In genomic region chr17:74981979-74982662, GRCh38 we compare ENCODE assay signal across 9 cellular contexts. TPM values are rescaled to one million over a fixed set of nuclear protein-coding genes. Genes with fewer than 3 reads are reported as not detected.
DNase-seq lines count a peak whose midpoint lies in the region; ATAC-seq, FAIRE-seq and TF ChIP-seq lines count a peak whose summit lies in the region.
"Had no signal": no experiment of that assay in that cellular context is flagged by ENCODE, and none has a peak within 500 bp of the region (broad histone marks: within the 10 kb centered on the region; RNA-seq: fewer than 3 reads in every experiment).

No MANE protein-coding gene starts in this region.

- intact Hi-C loops in endothelial cell of umbilical vein (cut with micrococcal nuclease) = loop anchor here (1.0 to 2.0 kb wide), 2 partner anchors 10 to 51 kb away; partner anchors contain the start of gene HID1

- peaks cover 0 to 2% of the 10 kb centered on the region in 2 experiments for H3K27me3 ChIP-seq in endothelial cell of umbilical vein (ENCODE audit: control insufficient read depth in 2 of 2, insufficient read depth in 2 of 2, low read length in 2 of 2)

- H3K36me3 ChIP-seq in endothelial cell of umbilical vein (ENCODE audit: control insufficient read depth in 2 of 2, extremely low read depth in 1 of 2, insufficient read depth in 2 of 2, low read length in 2 of 2) = no peaks in the 10 kb centered on the region

- peak overlapping the region; percentile 35 for H3K4me2 ChIP-seq in endothelial cell of umbilical vein (ENCODE audit: insufficient read depth, low read length)

- peak; percentile 54 for ATAC-seq in HG02610 (IDR thresholded peaks at IDR 0.05; ENCODE audit: unreplicated experiment)

- H3K9ac ChIP-seq in endothelial cell of umbilical vein (replicated peaks; ENCODE audit: extremely low read depth, insufficient read depth, low read length) = peak overlapping the region; percentile 17

- DNase-seq in COLO668 (lab: John Stamatoyannopoulos, UW; ENCODE audit: unreplicated experiment) = peak; percentile 88
- peak; percentile 67 for DNase-seq in NCI-H82 treated with DMSO at 0.1 percent for 48 hours (lab: John Stamatoyannopoulos, UW; ENCODE audit: unreplicated experiment)
- DNase-seq in activated CD8-positive, alpha-beta memory T cell treated with anti-CD3 and anti-CD28 coated beads, Interleukin-2, amount 50 U/mL, for 4 hours = peak; percentile 72
- peak; percentile 47 for DNase-seq in endothelial cell of umbilical vein (ENCODE audit: low read depth, low spot score)
- peak; percentile 88 for DNase-seq in midbrain (lab: John Stamatoyannopoulos, UW)
- DNase-seq in stimulated activated CD8-positive, alpha-beta memory T cell treated with anti-CD3 and anti-CD28 coated beads, Interleukin-15, amount 100 ng/mL, for 4 hours (ENCODE audit: low read depth in 2 of 2) = peak; percentile 42 to 58
- no peak for DNase-seq in cortex of kidney (lab: John Stamatoyannopoulos, UW)

- peak overlapping the region; percentile 12 to 38 (median 25) for H3K4me3 ChIP-seq in endothelial cell of umbilical vein (replicated peaks in 1 of 3; ENCODE audit: insufficient read depth in 1 of 3, low read depth in 1 of 3, low read length in 3 of 3)

- H3K9me1 ChIP-seq in endothelial cell of umbilical vein (replicated peaks; ENCODE audit: control insufficient read depth, extremely low read depth, insufficient read depth, low read length) = no peaks in the 10 kb centered on the region

- CTCF ChIA-PET in endothelial cell of umbilical vein (lab: Charles Lee) = interaction anchor here (0.9 to 2.1 kb wide), 6 partner anchors 8 to 220 kb away, joined by 3 to 11 read pairs (median 5); partner anchors contain the start of gene HID1

- H3K4me1 ChIP-seq in endothelial cell of umbilical vein (ENCODE audit: control insufficient read depth, extremely low read depth, insufficient read depth, low read length) = peaks cover 11% of the 10 kb centered on the region

- H3K79me2 ChIP-seq in endothelial cell of umbilical vein (ENCODE audit: control insufficient read depth, insufficient read depth, low read length) = no peaks in the 10 kb centered on the region

- peak; percentile 68 for FAIRE-seq in endothelial cell of umbilical vein (lab: Jason Lieb, UNC)
- FAIRE-seq: TTC549 had no signal

- H3K9me3 ChIP-seq in endothelial cell of umbilical vein (replicated peaks; ENCODE audit: control insufficient read depth, insufficient read depth, low read length) = no peaks in the 10 kb centered on the region

- no peak for TF ChIP-seq CTCF in endothelial cell of umbilical vein (IDR thresholded peaks at IDR 0.05; ENCODE audit: extremely low read depth in 1 of 2, insufficient read depth in 1 of 2, low read depth in 1 of 2, low read length in 2 of 2)

- BruUV-seq in endothelial cell of umbilical vein (replicated peaks; lab: Mats Ljungman, UMichigan) = no TSS peak

- peak overlapping the region; percentile 46 for H2AFZ ChIP-seq in endothelial cell of umbilical vein (ENCODE audit: low read depth, low read length)

- POLR2A ChIA-PET in endothelial cell of umbilical vein (lab: Charles Lee) = no interaction called here

- TF ChIP-seq POLR2A in endothelial cell of umbilical vein (IDR thresholded peaks at IDR 0.05; ENCODE audit: low read depth, low read length) = peak; percentile 66

- dilution Hi-C loops in endothelial cell of umbilical vein (cut with MboI; ENCODE audit: extremely low pct_ligation_motif_present, low sequenced_read_pairs) = no loop called here

- no peaks in the 10 kb centered on the region for H4K20me1 ChIP-seq in endothelial cell of umbilical vein (replicated peaks; ENCODE audit: control insufficient read depth, extremely low read depth, insufficient read depth, low read length)

- H3K27ac ChIP-seq in endothelial cell of umbilical vein (ENCODE audit: insufficient read depth, low read depth, low read length) = peak overlapping the region; percentile 1

TF ChIP-seq in endothelial cell of umbilical vein, 7 proteins besides CTCF, POLR2A, EP300 and RAD21:
- TF ChIP-seq MAX (IDR thresholded peaks at IDR 0.05; ENCODE audit: insufficient read depth, insufficient read length) (no peak), GATA2 (IDR thresholded peaks at IDR 0.05; ENCODE audit: insufficient read depth, insufficient read length, low read depth, low read length) (no peak), POLR2AphosphoS5 (IDR thresholded peaks at IDR 0.05; ENCODE audit: insufficient read depth, low read depth, low read length) (no peak), FOS (IDR thresholded peaks at IDR 0.05; ENCODE audit: borderline replicate concordance, insufficient read depth, low read length) (no peak), JUN (IDR thresholded peaks at IDR 0.05; ENCODE audit: borderline replicate concordance, insufficient read depth, insufficient read length, low read depth) (peak; percentile 37)

RNA-seq across cellular contexts. Expression of gene CDR2L, which starts 5.3 kb away (rescaled TPM):
- 34.9 and 36.7 TPM in 2 replicates for total RNA-seq in endothelial cell of umbilical vein
- 22.2 and 23.1 TPM in 2 replicates for polyA plus RNA-seq in endothelial cell of umbilical vein
- polyA plus RNA-seq in endothelial cell of umbilical vein (2011; cell fraction: cytosol; rRNA removed) = 19.2 and 23.1 TPM in 2 replicates
- polyA plus RNA-seq in endothelial cell of umbilical vein (2011; cell fraction: nucleus; rRNA removed) = 12.2 and 12.8 TPM in 2 replicates
- polyA plus RNA-seq in endothelial cell of umbilical vein (2012) = 19.8 and 30.3 TPM in 2 replicates
- polyA minus RNA-seq in endothelial cell of umbilical vein = 11.0 and 14.0 TPM in 2 replicates
- polyA minus RNA-seq in endothelial cell of umbilical vein (2011; cell fraction: cytosol; rRNA and poly(A)+ RNA removed) = 16.8 TPM
- polyA minus RNA-seq in endothelial cell of umbilical vein (2011; cell fraction: nucleus; rRNA and poly(A)+ RNA removed) = 3.5 and 5.6 TPM in 2 replicates

RNA-seq across cellular contexts. Expression of gene HID1, which starts 9.6 kb away (rescaled TPM):
- total RNA-seq in endothelial cell of umbilical vein = 36.8 and 41.4 TPM in 2 replicates
- polyA plus RNA-seq in endothelial cell of umbilical vein = 53.3 and 63.4 TPM in 2 replicates
- polyA plus RNA-seq in endothelial cell of umbilical vein (2011; cell fraction: cytosol; rRNA removed) = 16.2 and 17.1 TPM in 2 replicates
- 100 and 124 TPM in 2 replicates for polyA plus RNA-seq in endothelial cell of umbilical vein (2011; cell fraction: nucleus; rRNA removed)
- polyA plus RNA-seq in endothelial cell of umbilical vein (2012) = 17.8 and 33.6 TPM in 2 replicates
- 33.5 and 35.6 TPM in 2 replicates for polyA minus RNA-seq in endothelial cell of umbilical vein
- not detected for polyA minus RNA-seq in endothelial cell of umbilical vein (2011; cell fraction: cytosol; rRNA and poly(A)+ RNA removed)
- polyA minus RNA-seq in endothelial cell of umbilical vein (2011; cell fraction: nucleus; rRNA and poly(A)+ RNA removed) = 27.6 and 29.5 TPM in 2 replicates

RNA-seq across cellular contexts. Expression of gene MRPL58, which starts 30.3 kb away (rescaled TPM):
- total RNA-seq in endothelial cell of umbilical vein = 38.0 and 38.8 TPM in 2 replicates
- polyA plus RNA-seq in endothelial cell of umbilical vein = 28.7 and 43.7 TPM in 2 replicates
- 44.5 and 44.8 TPM in 2 replicates for polyA plus RNA-seq in endothelial cell of umbilical vein (2011; cell fraction: cytosol; rRNA removed)
- 19.1 and 25.5 TPM in 2 replicates for polyA plus RNA-seq in endothelial cell of umbilical vein (2011; cell fraction: nucleus; rRNA removed)
- 33.8 and 38.9 TPM in 2 replicates for polyA plus RNA-seq in endothelial cell of umbilical vein (2012)
- 15.2 and 21.3 TPM in 2 replicates for polyA minus RNA-seq in endothelial cell of umbilical vein
- 28.6 TPM for polyA minus RNA-seq in endothelial cell of umbilical vein (2011; cell fraction: cytosol; rRNA and poly(A)+ RNA removed)
- polyA minus RNA-seq in endothelial cell of umbilical vein (2011; cell fraction: nucleus; rRNA and poly(A)+ RNA removed) = 4.7 and 5.0 TPM in 2 replicates

RNA-seq across cellular contexts. Expression of gene OTOP3, which starts 46.4 kb away (rescaled TPM):
- not detected in 2 replicates for total RNA-seq in endothelial cell of umbilical vein
- not detected in 2 replicates for polyA plus RNA-seq in endothelial cell of umbilical vein
- polyA plus RNA-seq in endothelial cell of umbilical vein (2011; cell fraction: cytosol; rRNA removed) = not detected in 2 replicates
- not detected in 2 replicates for polyA plus RNA-seq in endothelial cell of umbilical vein (2011; cell fraction: nucleus; rRNA removed)
- polyA plus RNA-seq in endothelial cell of umbilical vein (2012) = not detected in 2 replicates
- not detected in 2 replicates for polyA minus RNA-seq in endothelial cell of umbilical vein
- polyA minus RNA-seq in endothelial cell of umbilical vein (2011; cell fraction: cytosol; rRNA and poly(A)+ RNA removed) = not detected
- polyA minus RNA-seq in endothelial cell of umbilical vein (2011; cell fraction: nucleus; rRNA and poly(A)+ RNA removed) = not detected in 2 replicates

RNA-seq across cellular contexts. Expression of gene OTOP2, which starts 58.0 kb away (rescaled TPM):
- total RNA-seq in endothelial cell of umbilical vein = not detected in 2 replicates
- polyA plus RNA-seq in endothelial cell of umbilical vein = not detected in 2 replicates
- polyA plus RNA-seq in endothelial cell of umbilical vein (2011; cell fraction: cytosol; rRNA removed) = not detected in 2 replicates
- polyA plus RNA-seq in endothelial cell of umbilical vein (2011; cell fraction: nucleus; rRNA removed) = not detected in 2 replicates
- polyA plus RNA-seq in endothelial cell of umbilical vein (2012) = not detected in 2 replicates
- polyA minus RNA-seq in endothelial cell of umbilical vein = not detected in 2 replicates
- polyA minus RNA-seq in endothelial cell of umbilical vein (2011; cell fraction: cytosol; rRNA and poly(A)+ RNA removed) = not detected
- not detected in 2 replicates for polyA minus RNA-seq in endothelial cell of umbilical vein (2011; cell fraction: nucleus; rRNA and poly(A)+ RNA removed)
